In the genomic region with DNA sequence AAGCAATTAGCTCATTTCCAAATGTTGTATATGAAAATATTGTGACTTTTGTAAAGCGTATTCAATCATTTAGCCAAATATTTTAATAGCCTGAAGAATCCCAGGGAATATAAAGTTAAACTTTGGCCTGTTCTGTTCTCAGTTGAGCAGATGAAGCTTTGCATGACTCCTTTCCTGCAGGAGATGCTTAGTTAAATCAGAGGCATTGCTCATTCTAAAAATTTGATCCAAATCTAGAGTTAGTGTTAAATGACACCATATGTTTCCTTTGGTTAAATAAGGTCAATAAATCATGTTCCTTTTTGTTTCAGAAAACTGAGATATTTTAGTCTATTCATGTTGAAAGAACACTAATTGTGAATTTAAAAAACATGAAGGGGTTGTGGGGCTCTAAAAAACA, we compare ENCODE assay signal across 1 cellular context.
TF ChIP-seq lines count a peak whose summit lies in the region.

No MANE protein-coding gene starts in this region.

TF ChIP-seq in HepG2, 621 proteins besides CTCF, POLR2A, EP300 and RAD21:
- TF ChIP-seq RARA (CRISPR knock-in tag; IDR thresholded peaks at IDR 0.05) = no peak
- TF ChIP-seq ZNF549 (CRISPR knock-in tag; IDR thresholded peaks at IDR 0.05) = no peak
- TF ChIP-seq ZNF747 (CRISPR knock-in tag; IDR thresholded peaks at IDR 0.05; ENCODE audit: borderline replicate concordance) = no peak
- TF ChIP-seq, protein P1, sequence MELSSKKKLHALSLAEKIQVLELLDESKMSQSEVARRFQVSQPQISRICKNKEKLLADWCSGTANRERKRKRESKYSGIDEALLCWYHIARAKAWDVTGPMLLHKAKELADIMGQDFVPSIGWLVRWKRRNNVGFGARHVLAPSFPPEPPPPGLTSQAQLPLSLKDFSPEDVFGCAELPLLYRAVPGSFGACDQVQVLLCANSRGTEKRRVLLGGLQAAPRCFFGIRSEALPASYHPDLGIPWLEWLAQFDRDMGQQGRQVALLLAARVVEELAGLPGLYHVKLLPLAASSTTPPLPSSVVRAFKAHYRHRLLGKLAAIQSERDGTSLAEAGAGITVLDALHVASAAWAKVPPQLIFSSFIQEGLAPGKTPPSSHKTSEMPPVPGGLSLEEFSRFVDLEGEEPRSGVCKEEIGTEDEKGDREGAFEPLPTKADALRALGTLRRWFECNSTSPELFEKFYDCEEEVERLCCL (CRISPR knock-in tag; IDR thresholded peaks at IDR 0.05; ENCODE audit: borderline replicate concordance) = no peak
- TF ChIP-seq SP1 (IDR thresholded peaks at IDR 0.05) = no peak
- TF ChIP-seq SP1 (CRISPR knock-in tag; IDR thresholded peaks at IDR 0.05) = no peak
- no peak for TF ChIP-seq RBFOX2 (IDR thresholded peaks at IDR 0.05; ENCODE audit: low read depth, low read length)
- TF ChIP-seq KLF9 (CRISPR knock-in tag; IDR thresholded peaks at IDR 0.05; ENCODE audit: low read depth) = no peak
- no peak for TF ChIP-seq ESRRA (CRISPR knock-in tag; IDR thresholded peaks at IDR 0.05; ENCODE audit: low read depth)
- no peak for TF ChIP-seq FOSL2 (CRISPR knock-in tag; IDR thresholded peaks at IDR 0.05)
- TF ChIP-seq JUND (CRISPR knock-in tag; IDR thresholded peaks at IDR 0.05) = no peak
- no peak for TF ChIP-seq ZNF773 (CRISPR knock-in tag; IDR thresholded peaks at IDR 0.05; ENCODE audit: borderline replicate concordance)
- TF ChIP-seq NFATC3 (CRISPR knock-in tag; IDR thresholded peaks at IDR 0.05) = no peak
